In the genomic region with DNA sequence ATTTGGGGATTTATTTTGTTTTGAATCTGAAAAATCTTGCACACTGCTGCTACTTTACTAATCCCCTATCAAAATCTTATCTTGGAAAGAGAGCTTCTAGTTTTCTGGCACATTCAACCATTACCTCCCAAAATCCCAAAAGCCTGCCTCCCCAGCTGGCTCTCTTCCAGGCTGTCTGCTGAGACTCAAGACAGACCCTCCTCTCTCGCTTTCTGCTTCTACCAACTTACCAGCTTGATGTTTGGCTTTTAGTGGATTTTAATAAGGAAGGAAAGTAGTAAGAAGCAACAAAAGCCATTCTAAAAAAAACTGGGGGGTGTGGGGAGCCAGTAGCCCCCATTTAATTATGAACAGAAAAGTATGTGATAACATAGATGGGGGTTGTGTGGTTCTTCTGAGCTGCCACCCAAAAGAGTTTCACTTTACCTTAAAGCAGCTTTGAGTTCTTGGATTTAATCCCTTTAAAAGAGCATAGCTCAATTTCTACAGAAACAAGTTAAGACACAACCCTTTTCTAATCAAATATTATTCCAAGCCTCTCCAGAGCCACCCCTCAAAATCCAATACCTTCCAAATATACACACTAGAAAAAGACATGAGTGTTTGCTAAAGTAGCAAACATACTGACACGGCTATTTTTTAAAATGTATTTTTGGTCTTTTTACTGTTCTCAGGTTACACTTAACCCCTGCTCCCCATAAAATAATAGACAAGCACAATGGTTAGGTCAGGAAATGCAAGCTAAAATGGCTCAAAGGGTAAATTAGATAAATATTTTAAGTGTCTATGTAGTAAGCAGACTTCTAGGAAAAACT, we compare ENCODE assay signal across 9 cellular contexts.
A peak's percentile ranks its signal among the peaks of the same experiment; 100 is the strongest.
DNase-seq lines count a peak whose midpoint lies in the region; ATAC-seq and TF ChIP-seq lines count a peak whose summit lies in the region.
"Had no signal": no experiment of that assay in that cellular context is flagged by ENCODE, and none has a peak within 500 bp of the region (broad histone marks: within the 10 kb centered on the region; RNA-seq: fewer than 3 reads in every experiment).

No MANE protein-coding gene starts in this region.

- ATAC-seq in GM19035 (IDR thresholded peaks at IDR 0.05; ENCODE audit: unreplicated experiment) (no peak), mucosa of descending colon (no peak)
- ATAC-seq in activated CD8-positive, alpha-beta T cell treated with anti-CD3 and anti-CD28 coated beads for 36 hours: no peak
- ATAC-seq in activated CD8-positive, alpha-beta memory T cell treated with anti-CD3 and anti-CD28 coated beads, Interleukin-2, amount 10 ng/mL, durations not matched to agents 7 days and 5 days: no peak

- H3K4me1 ChIP-seq in ACC112 (ENCODE audit: control insufficient read depth, insufficient read depth, low read length, unreplicated experiment) (peaks cover 21% of the 10 kb centered on the region), HUES6 (ENCODE audit: control insufficient read depth, insufficient read depth, low read length) (peaks cover 38% of the 10 kb centered on the region), mucosa of descending colon (ENCODE audit: low read depth) (peaks cover 8% of the 10 kb centered on the region)

- H3K36me3 Mint-ChIP-seq in activated CD8-positive, alpha-beta T cell treated with anti-CD3 and anti-CD28 coated beads for 36 hours (ENCODE audit: low read depth): no peaks in the 10 kb centered on the region
- no peaks in the 10 kb centered on the region for H3K36me3 Mint-ChIP-seq in activated CD8-positive, alpha-beta memory T cell treated with anti-CD3 and anti-CD28 coated beads, Interleukin-2, amount 10 ng/mL, durations not matched to agents 7 days and 5 days

- no peak overlapping the region for H3K27ac Mint-ChIP-seq in activated CD8-positive, alpha-beta T cell treated with anti-CD3 and anti-CD28 coated beads for 36 hours
- no peak overlapping the region for H3K27ac Mint-ChIP-seq in activated CD8-positive, alpha-beta memory T cell treated with anti-CD3 and anti-CD28 coated beads, Interleukin-2, amount 10 ng/mL, durations not matched to agents 7 days and 5 days

- H3K27me3 ChIP-seq in ACC112 (ENCODE audit: insufficient read depth, low read length): no peaks in the 10 kb centered on the region
- no peaks in the 10 kb centered on the region for H3K27me3 ChIP-seq in HUES6 (ENCODE audit: control insufficient read depth, insufficient read depth, low read length)
- no peaks in the 10 kb centered on the region for H3K27me3 ChIP-seq in WERI-Rb-1 (ENCODE audit: insufficient read depth, low read depth, severe bottlenecking)

- H3K27ac ChIP-seq in ACC112 (ENCODE audit: low read depth, low read length) (peak overlapping the region; percentile 77), HUES6 (ENCODE audit: low read depth, low read length) (peak overlapping the region; percentile 59), WERI-Rb-1 (peak overlapping the region; percentile 65)

- intact Hi-C loops in activated CD8-positive, alpha-beta T cell treated with anti-CD3 and anti-CD28 coated beads for 36 hours (cut with micrococcal nuclease): no loop called here
- intact Hi-C loops in mucosa of descending colon (cut with DNase I, micrococcal nuclease): no loop called here

- H3K4me1 Mint-ChIP-seq in activated CD8-positive, alpha-beta T cell treated with anti-CD3 and anti-CD28 coated beads for 36 hours (ENCODE audit: low read depth): peaks cover 19% of the 10 kb centered on the region
- H3K4me1 Mint-ChIP-seq in activated CD8-positive, alpha-beta memory T cell treated with anti-CD3 and anti-CD28 coated beads, Interleukin-2, amount 10 ng/mL, durations not matched to agents 7 days and 5 days: peaks cover 8% of the 10 kb centered on the region

- H3K9me3 ChIP-seq in HUES6 (ENCODE audit: control insufficient read depth, insufficient read depth, low read depth, low read length): no peaks in the 10 kb centered on the region
- no peaks in the 10 kb centered on the region for H3K9me3 ChIP-seq in WERI-Rb-1 (ENCODE audit: severe bottlenecking)
- H3K9me3 ChIP-seq in mucosa of descending colon: no peaks in the 10 kb centered on the region

- H3K9ac ChIP-seq in HUES6 (ENCODE audit: low read length): no peak overlapping the region

- DNase-seq in WERI-Rb-1 (peak; percentile 45), iris pigment epithelial cell (ENCODE audit: low read depth) (peak; percentile 32), mucosa of descending colon (no peak)
- DNase-seq in activated CD8-positive, alpha-beta T cell treated with anti-CD3 and anti-CD28 coated beads for 36 hours: no peak
- no peak for DNase-seq in activated CD8-positive, alpha-beta memory T cell treated with anti-CD3 and anti-CD28 coated beads, Interleukin-2, amount 10 ng/mL, durations not matched to agents 7 days and 5 days
- DNase-seq: COR-L47 had no signal

- POLR2A ChIA-PET in activated CD8-positive, alpha-beta T cell treated with anti-CD3 and anti-CD28 coated beads for 36 hours (lab: Charles Lee): no interaction called here

- peak overlapping the region; percentile 77 for H2AFZ ChIP-seq in ACC112 (ENCODE audit: low read length, unreplicated experiment)

- no peak overlapping the region for H3K4me3 Mint-ChIP-seq in activated CD8-positive, alpha-beta T cell treated with anti-CD3 and anti-CD28 coated beads for 36 hours
- no peak overlapping the region for H3K4me3 Mint-ChIP-seq in activated CD8-positive, alpha-beta memory T cell treated with anti-CD3 and anti-CD28 coated beads, Interleukin-2, amount 10 ng/mL, durations not matched to agents 7 days and 5 days

- TF ChIP-seq CTCF in WERI-Rb-1 (IDR thresholded peaks at IDR 0.05; ENCODE audit: low read depth, low read length) (no peak), mucosa of descending colon (IDR thresholded peaks at IDR 0.05) (no peak)
- no peak for TF ChIP-seq CTCF in activated CD8-positive, alpha-beta T cell treated with anti-CD3 and anti-CD28 coated beads for 36 hours (IDR thresholded peaks at IDR 0.05)

- peak overlapping the region; percentile 71 for H3K4me3 ChIP-seq in ACC112 (ENCODE audit: low read depth, low read length)
- H3K4me3 ChIP-seq in HUES6 (ENCODE audit: low read depth, low read length): no peak overlapping the region
- H3K4me3 ChIP-seq in WERI-Rb-1 (ENCODE audit: low read depth, low read length): peak overlapping the region; percentile 30
- H3K4me3 ChIP-seq in mucosa of descending colon: no peak overlapping the region

- H3K9me3 Mint-ChIP-seq in activated CD8-positive, alpha-beta T cell treated with anti-CD3 and anti-CD28 coated beads for 36 hours: no peaks in the 10 kb centered on the region
- no peaks in the 10 kb centered on the region for H3K9me3 Mint-ChIP-seq in activated CD8-positive, alpha-beta memory T cell treated with anti-CD3 and anti-CD28 coated beads, Interleukin-2, amount 10 ng/mL, durations not matched to agents 7 days and 5 days (ENCODE audit: low read depth)

- peaks cover 16% of the 10 kb centered on the region for H3K27me3 Mint-ChIP-seq in activated CD8-positive, alpha-beta T cell treated with anti-CD3 and anti-CD28 coated beads for 36 hours
- H3K27me3 Mint-ChIP-seq in activated CD8-positive, alpha-beta memory T cell treated with anti-CD3 and anti-CD28 coated beads, Interleukin-2, amount 10 ng/mL, durations not matched to agents 7 days and 5 days: peaks cover 36% of the 10 kb centered on the region

- no peaks in the 10 kb centered on the region for H3K36me3 ChIP-seq in ACC112 (ENCODE audit: insufficient read depth, low read length)
- no peaks in the 10 kb centered on the region for H3K36me3 ChIP-seq in HUES6 (ENCODE audit: control insufficient read depth, insufficient read depth, low read length)
- H3K36me3 ChIP-seq in WERI-Rb-1: no peaks in the 10 kb centered on the region
- H3K36me3 ChIP-seq in mucosa of descending colon (ENCODE audit: low read depth): no peaks in the 10 kb centered on the region

- H3K79me2 ChIP-seq in ACC112 (ENCODE audit: control insufficient read depth, insufficient read depth, low read length, unreplicated experiment): no peaks in the 10 kb centered on the region

- CTCF ChIA-PET in activated CD8-positive, alpha-beta T cell treated with anti-CD3 and anti-CD28 coated beads for 36 hours (lab: Charles Lee): interaction anchor here (1.4 kb wide), 1 partner anchor 103 kb away, joined by 4 read pairs; no protein-coding TSS in a partner anchor
- CTCF ChIA-PET in activated CD8-positive, alpha-beta memory T cell treated with anti-CD3 and anti-CD28 coated beads, Interleukin-2, amount 10 ng/mL, durations not matched to agents 7 days and 5 days (lab: Charles Lee): no interaction called here

Comparison
In these comparisons a context has a peak if more than half of its experiments do, and no peak if none do; other contexts are left out.
1. H3K4me3 ChIP-seq: peak in ACC112 (single experiment) and WERI-Rb-1 (single experiment); none in HUES6 (single experiment) and mucosa of descending colon (single experiment).
2. DNase-seq: peak in WERI-Rb-1 (single experiment) and iris pigment epithelial cell (single experiment); none in activated CD8-positive, alpha-beta T cell treated with anti-CD3 and anti-CD28 coated beads for 36 hours (single experiment), mucosa of descending colon (0 of 3) and activated CD8-positive, alpha-beta memory T cell treated with anti-CD3 and anti-CD28 coated beads, Interleukin-2, amount 10 ng/mL, durations not matched to agents 7 days and 5 days (single experiment).
3. Peak in every context shown above with its lines, with median percentiles within 50 percentile points of each other: H3K27ac ChIP-seq.